Comparison of ENCODE assay signal across 8 cellular contexts in genomic region chr2:67322361-67323001, GRCh38.
DNase-seq lines count a peak whose midpoint lies in the region; ATAC-seq and TF ChIP-seq lines count a peak whose summit lies in the region.

No MANE protein-coding gene starts in this region.

- no peak overlapping the region for H3K27ac ChIP-seq in right atrium auricular region

- no peaks in the 10 kb centered on the region for H3K27me3 ChIP-seq in right atrium auricular region

- H3K27me3 Mint-ChIP-seq in progenitor cell of endocrine pancreas = no peaks in the 10 kb centered on the region
- no peaks in the 10 kb centered on the region for H3K27me3 Mint-ChIP-seq in activated T-helper 1 cell treated with anti-CD3 and anti-CD28 coated beads, Interleukin-12 subunit alpha, Interleukin-12 subunit beta, Interleukin-2, Interleukin-4 antibody, amounts not matched to agents 30 ng/mL and 10 ng/mL and 1 ng/mL, durations not matched to agents 14 hours and 24 hours and 36 hours (ENCODE audit: insufficient read depth)

- ATAC-seq in Right ventricle myocardium superior (ENCODE audit: poor library complexity) (peak; percentile 68), GM19035 (IDR thresholded peaks at IDR 0.05; ENCODE audit: unreplicated experiment) (no peak), HG02798 (IDR thresholded peaks at IDR 0.05; ENCODE audit: poor library complexity, unreplicated experiment) (no peak)

- peaks cover 34% of the 10 kb centered on the region for H3K4me1 Mint-ChIP-seq in progenitor cell of endocrine pancreas (ENCODE audit: low read depth)
- H3K4me1 Mint-ChIP-seq in activated T-helper 1 cell treated with anti-CD3 and anti-CD28 coated beads, Interleukin-12 subunit alpha, Interleukin-12 subunit beta, Interleukin-2, Interleukin-4 antibody, amounts not matched to agents 30 ng/mL and 10 ng/mL and 1 ng/mL, durations not matched to agents 14 hours and 24 hours and 36 hours (ENCODE audit: low read depth) = no peaks in the 10 kb centered on the region

- peak; percentile 41 for DNase-seq in Right ventricle myocardium superior
- DNase-seq in right atrium auricular region (ENCODE audit: low spot score) = no peak
- DNase-seq in RKO (ENCODE audit: low spot score) = peak; percentile 68
- peak; percentile 14 for DNase-seq in fibroblast of the conjunctiva (ENCODE audit: low read depth)
- DNase-seq in progenitor cell of endocrine pancreas (ENCODE audit: low spot score, unreplicated experiment) = peak; percentile 12
- no peak for DNase-seq in activated T-helper 1 cell treated with anti-CD3 and anti-CD28 coated beads, Interleukin-12 subunit alpha, Interleukin-12 subunit beta, Interleukin-2, Interleukin-4 antibody, amounts not matched to agents 30 ng/mL and 10 ng/mL and 1 ng/mL, durations not matched to agents 14 hours and 24 hours and 36 hours (ENCODE audit: low spot score)

- peak in 1 of 2 donors; percentile 24 for TF ChIP-seq CTCF in right atrium auricular region (IDR thresholded peaks at IDR 0.05)
- TF ChIP-seq CTCF in progenitor cell of endocrine pancreas (IDR thresholded peaks at IDR 0.05; ENCODE audit: unreplicated experiment) = peak; percentile 58

- intact Hi-C loops in Right ventricle myocardium superior (cut with DNase I) = no loop called here
- intact Hi-C loops in activated T-helper 1 cell treated with anti-CD3 and anti-CD28 coated beads, Interleukin-12 subunit alpha, Interleukin-12 subunit beta, Interleukin-2, Interleukin-4 antibody, amounts not matched to agents 30 ng/mL and 10 ng/mL and 1 ng/mL, durations not matched to agents 14 hours and 24 hours and 36 hours (cut with micrococcal nuclease) = no loop called here

- no peak overlapping the region for H3K4me3 Mint-ChIP-seq in progenitor cell of endocrine pancreas (ENCODE audit: low read depth)
- no peak overlapping the region for H3K4me3 Mint-ChIP-seq in activated T-helper 1 cell treated with anti-CD3 and anti-CD28 coated beads, Interleukin-12 subunit alpha, Interleukin-12 subunit beta, Interleukin-2, Interleukin-4 antibody, amounts not matched to agents 30 ng/mL and 10 ng/mL and 1 ng/mL, durations not matched to agents 14 hours and 24 hours and 36 hours

- peak overlapping the region; percentile 84 for H3K27ac Mint-ChIP-seq in progenitor cell of endocrine pancreas
- no peak overlapping the region for H3K27ac Mint-ChIP-seq in activated T-helper 1 cell treated with anti-CD3 and anti-CD28 coated beads, Interleukin-12 subunit alpha, Interleukin-12 subunit beta, Interleukin-2, Interleukin-4 antibody, amounts not matched to agents 30 ng/mL and 10 ng/mL and 1 ng/mL, durations not matched to agents 14 hours and 24 hours and 36 hours

- H3K36me3 ChIP-seq in right atrium auricular region = no peaks in the 10 kb centered on the region

- no peak overlapping the region for H3K4me3 ChIP-seq in right atrium auricular region

- no peaks in the 10 kb centered on the region for H3K36me3 Mint-ChIP-seq in progenitor cell of endocrine pancreas (ENCODE audit: insufficient read depth)
- H3K36me3 Mint-ChIP-seq in activated T-helper 1 cell treated with anti-CD3 and anti-CD28 coated beads, Interleukin-12 subunit alpha, Interleukin-12 subunit beta, Interleukin-2, Interleukin-4 antibody, amounts not matched to agents 30 ng/mL and 10 ng/mL and 1 ng/mL, durations not matched to agents 14 hours and 24 hours and 36 hours (ENCODE audit: low read depth) = no peaks in the 10 kb centered on the region

- H3K9me3 Mint-ChIP-seq in progenitor cell of endocrine pancreas (ENCODE audit: low read depth) = no peaks in the 10 kb centered on the region
- no peaks in the 10 kb centered on the region for H3K9me3 Mint-ChIP-seq in activated T-helper 1 cell treated with anti-CD3 and anti-CD28 coated beads, Interleukin-12 subunit alpha, Interleukin-12 subunit beta, Interleukin-2, Interleukin-4 antibody, amounts not matched to agents 30 ng/mL and 10 ng/mL and 1 ng/mL, durations not matched to agents 14 hours and 24 hours and 36 hours

- no peaks in the 10 kb centered on the region for H3K9me3 ChIP-seq in right atrium auricular region

- H3K4me1 ChIP-seq in right atrium auricular region = peaks cover 0 to 6% of the 10 kb centered on the region in 2 donors

Comparison
In these comparisons a context has a peak if more than half of its experiments do, and no peak if none do; other contexts are left out.
1. DNase-seq: peak in Right ventricle myocardium superior (single experiment), RKO (single experiment), fibroblast of the conjunctiva (single experiment) and progenitor cell of endocrine pancreas (single experiment); none in right atrium auricular region (single experiment) and activated T-helper 1 cell treated with anti-CD3 and anti-CD28 coated beads, Interleukin-12 subunit alpha, Interleukin-12 subunit beta, Interleukin-2, Interleukin-4 antibody, amounts not matched to agents 30 ng/mL and 10 ng/mL and 1 ng/mL, durations not matched to agents 14 hours and 24 hours and 36 hours (single experiment).